Comparison of ENCODE assay signal across 20 cellular contexts in genomic region chr10:58304099-58304633, GRCh38.
"Had no signal": no experiment of that assay in that cellular context is flagged by ENCODE, and none has a peak within 500 bp of the region (broad histone marks: within the 10 kb centered on the region; RNA-seq: fewer than 3 reads in every experiment).

No MANE protein-coding gene starts in this region.

- H3K4me1 ChIP-seq: SJCRH30 had no signal

- H3K27me3 ChIP-seq: SJCRH30 had no signal

- ATAC-seq: Panc1, SK-N-SH treated with all-trans-retinoic acid at 6 μM for 48 hours had no signal

- H3K4me3 ChIP-seq: MG63, SJCRH30 had no signal

- DNase-seq: Karpas-422, KG1, MG63, NCI-H1092, NCI-H1436, NCI-H187, NCI-H2029, NCI-H2081 treated with DMSO at 0.1 percent for 48 hours, NCI-H2171, NCI-H226, NCI-H446, NCI-H510A, NCI-H524 treated with DMSO at 0.1 percent for 48 hours, NCI-H69, NCI-H774, SHP77, SJCRH30 had no signal

- H3K9me3 ChIP-seq: MG63, SJCRH30 had no signal

- H3K27ac ChIP-seq: RWPE1, SJCRH30 had no signal

- H3K36me3 ChIP-seq: MG63, SJCRH30 had no signal
